ENCODE assay signal across 8 cellular contexts in the genomic region with DNA sequence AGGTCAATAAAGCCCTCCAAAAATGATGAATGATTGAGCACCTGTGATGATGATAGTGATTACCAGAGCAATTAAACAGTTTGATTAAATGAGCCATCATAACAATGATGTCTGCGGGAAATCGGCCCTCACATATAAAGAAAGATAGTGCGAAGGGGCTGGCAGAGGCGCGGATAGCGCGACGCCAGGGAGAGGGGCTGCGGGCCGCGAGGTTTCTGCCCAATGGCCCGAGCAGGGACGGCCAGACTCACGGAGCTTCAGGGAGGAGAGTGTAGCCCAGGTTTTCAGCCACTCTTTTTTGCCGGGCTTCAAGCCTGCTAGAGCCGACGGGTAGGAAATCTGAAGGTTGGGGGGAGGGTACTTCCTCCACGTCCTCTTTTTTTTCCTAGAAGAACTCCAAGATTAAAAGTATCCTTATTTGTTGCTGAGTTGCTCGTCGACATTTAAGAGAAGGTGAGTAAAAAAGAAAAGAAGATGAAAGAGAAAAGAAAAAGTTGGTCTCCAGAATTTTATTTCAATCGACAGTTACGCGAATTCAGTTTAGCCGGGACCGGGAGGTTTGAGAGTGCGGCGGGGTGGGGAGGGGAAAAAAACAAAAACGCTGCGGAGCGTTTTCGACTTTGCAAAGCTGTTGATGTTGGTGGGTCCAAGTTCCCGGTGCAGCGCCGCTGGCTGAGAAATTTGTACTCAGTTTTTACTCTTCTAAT. TPM values are rescaled to one million over a fixed set of nuclear protein-coding genes. Genes with fewer than 3 reads are reported as not detected.
DNase-seq lines count a peak whose midpoint lies in the region; TF ChIP-seq lines count a peak whose summit lies in the region.

No MANE protein-coding gene starts in this region.

- H3K27me3 ChIP-seq in skeletal muscle tissue (ENCODE audit: control insufficient read depth in 3 of 3, insufficient read depth in 3 of 3, low read length in 3 of 3): peaks cover 76 to 87% (median 78%) of the 10 kb centered on the region in 3 donors

- H3K36me3 ChIP-seq in skeletal muscle tissue (ENCODE audit: control insufficient read depth in 3 of 3, insufficient read depth in 3 of 3, low read length in 3 of 3): no peaks in the 10 kb centered on the region

- intact Hi-C loops in posterior vena cava (cut with DNase I): loop anchor here in 1 of 2 donors (10.0 kb wide), 1 partner anchor 218 kb away; no protein-coding TSS in a partner anchor

- H3K9me3 ChIP-seq in skeletal muscle tissue (ENCODE audit: control insufficient read depth in 3 of 3, low read length in 3 of 3): no peaks in the 10 kb centered on the region

- H3K4me1 ChIP-seq in skeletal muscle tissue (ENCODE audit: control insufficient read depth in 3 of 3, insufficient read depth in 3 of 3, low read length in 3 of 3): peaks cover 16 to 28% (median 17%) of the 10 kb centered on the region in 3 donors

- DNase-seq in NCI-H345 (lab: John Stamatoyannopoulos, UW) (peak; percentile 35), NCI-H345 treated with DMSO at 0.1 percent for 48 hours (lab: John Stamatoyannopoulos, UW; ENCODE audit: unreplicated experiment) (no peak), RKO (ENCODE audit: low spot score) (peak; percentile 4), fibroblast of villous mesenchyme (ENCODE audit: low read depth) (peak; percentile 56), Ammon's horn (ENCODE audit: low spot score) (no peak), T1000 (lab: John Stamatoyannopoulos, UW) (no peak), posterior vena cava (ENCODE audit: low spot score) (no peak)

- no peak for TF ChIP-seq CTCF in fibroblast of villous mesenchyme (IDR thresholded peaks at IDR 0.05; ENCODE audit: insufficient read depth, low read depth, low read length)

- H3K27ac ChIP-seq in skeletal muscle tissue (ENCODE audit: low read depth, low read length): no peak overlapping the region

- H3K4me3 ChIP-seq in fibroblast of villous mesenchyme (ENCODE audit: low read depth, low read length) (peak overlapping the region; percentile 95), skeletal muscle tissue (ENCODE audit: low read length in 3 of 3) (peak overlapping the region; percentile 33 to 56 (median 45))

- H3K9ac ChIP-seq in skeletal muscle tissue (ENCODE audit: low read depth in 1 of 3, low read length in 3 of 3): peak overlapping the region in 1 of 3 donors; percentile 3

RNA-seq across cellular contexts. Expression of a gene that starts 2.1 kb away (rescaled TPM):
- total RNA-seq in fibroblast of villous mesenchyme (40.9 and 73.0 TPM in 2 replicates), skeletal muscle tissue (4.2 TPM), posterior vena cava (10 to 100 TPM; 54.0 to 55.2 TPM)

Comparison
In these comparisons a context has a peak if more than half of its experiments do, and no peak if none do; other contexts are left out.
1. DNase-seq: peak in NCI-H345 (single experiment), RKO (single experiment) and fibroblast of villous mesenchyme (single experiment); none in NCI-H345 treated with DMSO at 0.1 percent for 48 hours (single experiment), Ammon's horn (single experiment), T1000 (single experiment) and posterior vena cava (single experiment).